1 cellular context compared by ENCODE assay signal in genomic region chr6:83514877-83515466, GRCh38.
TF ChIP-seq lines count a peak whose summit lies in the region.

No MANE protein-coding gene starts in this region.

TF ChIP-seq in SK-N-SH treated with all-trans-retinoic acid at 6 μM for 48 hours, 23 proteins besides CTCF, POLR2A, EP300 and RAD21 (continued from another document):
- no peak for TF ChIP-seq SNAI2 (CRISPR knock-in tag; IDR thresholded peaks at IDR 0.05)
